Comparison of ENCODE assay signal across 16 cellular contexts in the genomic region with DNA sequence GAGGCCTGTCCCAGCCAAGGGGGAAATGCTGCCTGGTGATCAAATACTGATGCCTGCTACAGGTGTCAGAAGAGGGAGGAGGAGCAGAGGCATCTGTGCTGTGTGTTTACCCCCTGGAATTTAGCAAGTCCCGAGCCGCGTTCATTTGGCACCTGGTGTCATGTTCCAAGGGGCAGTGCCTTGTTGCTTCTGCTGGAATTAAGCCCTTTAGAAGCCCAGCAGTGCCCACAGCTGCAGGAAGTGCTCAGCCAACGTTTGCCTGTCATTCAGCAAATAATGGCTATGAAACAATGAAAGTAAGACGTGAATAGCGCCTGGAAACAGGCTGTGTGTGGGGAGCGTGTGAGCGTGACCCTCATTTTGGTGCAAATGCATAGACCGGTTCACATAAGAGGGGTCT. TPM values are rescaled to one million over a fixed set of nuclear protein-coding genes. Genes with fewer than 3 reads are reported as not detected.
A peak's percentile ranks its signal among the peaks of the same experiment; 100 is the strongest.
DNase-seq lines count a peak whose midpoint lies in the region; ATAC-seq and TF ChIP-seq lines count a peak whose summit lies in the region.
"Had no signal": no experiment of that assay in that cellular context is flagged by ENCODE, and none has a peak within 500 bp of the region (broad histone marks: within the 10 kb centered on the region; RNA-seq: fewer than 3 reads in every experiment).

No MANE protein-coding gene starts in this region.

- TF ChIP-seq POLR2A in erythroblast (IDR thresholded peaks at IDR 0.05; ENCODE audit: low read length) = no peak

- no peaks in the 10 kb centered on the region for H3K9me3 Mint-ChIP-seq in activated T-cell treated with anti-CD3 and anti-CD28 coated beads, Interleukin-2, amount 50 U/mL, for 72 hours
- H3K9me3 Mint-ChIP-seq: memory B cell, type B pancreatic cell had no signal

- no peak for ATAC-seq in activated T-cell treated with anti-CD3 and anti-CD28 coated beads, Interleukin-2, amount 50 U/mL, for 72 hours (replicated peaks in 1 of 2)
- ATAC-seq: pancreas had no signal

- H3K4me1 Mint-ChIP-seq in activated T-cell treated with anti-CD3 and anti-CD28 coated beads, Interleukin-2, amount 50 U/mL, for 72 hours (ENCODE audit: low read depth) = peaks cover 34% of the 10 kb centered on the region
- H3K4me1 Mint-ChIP-seq: memory B cell had no signal

- no peak overlapping the region for H3K4me3 Mint-ChIP-seq in activated T-cell treated with anti-CD3 and anti-CD28 coated beads, Interleukin-2, amount 50 U/mL, for 72 hours
- H3K4me3 Mint-ChIP-seq: memory B cell, type B pancreatic cell had no signal

- no peaks in the 10 kb centered on the region for H3K27me3 ChIP-seq in layer of hippocampus (ENCODE audit: control insufficient read depth, insufficient read depth, low read length)
- H3K27me3 ChIP-seq: pancreas had no signal

- H3K36me3 Mint-ChIP-seq in activated T-cell treated with anti-CD3 and anti-CD28 coated beads, Interleukin-2, amount 50 U/mL, for 72 hours (ENCODE audit: insufficient read depth in 2 of 2) = no peaks in the 10 kb centered on the region
- H3K36me3 Mint-ChIP-seq: memory B cell, type B pancreatic cell had no signal

- H3K27me3 Mint-ChIP-seq in activated T-cell treated with anti-CD3 and anti-CD28 coated beads, Interleukin-2, amount 50 U/mL, for 72 hours (ENCODE audit: low read depth) = peaks cover 12% of the 10 kb centered on the region

- H3K27ac Mint-ChIP-seq in activated T-cell treated with anti-CD3 and anti-CD28 coated beads, Interleukin-2, amount 50 U/mL, for 72 hours = no peak overlapping the region
- H3K27ac Mint-ChIP-seq: memory B cell, type B pancreatic cell had no signal

- intact Hi-C loops in cardiac septum (cut with DNase I) = no loop called here

- H3K27ac ChIP-seq in layer of hippocampus (ENCODE audit: low read depth, low read length) (peak overlapping the region; percentile 57), temporal lobe (ENCODE audit: low read depth, low read length) (peak overlapping the region; percentile 17)
- H3K27ac ChIP-seq: adrenal gland, pancreas had no signal

- DNase-seq in SHP77 (lab: John Stamatoyannopoulos, UW) = peak; percentile 40 to 68
- DNase-seq in SHP77 treated with DMSO at 0.1 percent for 48 hours (lab: John Stamatoyannopoulos, UW) = no peak
- DNase-seq in NCI-H774 (lab: John Stamatoyannopoulos, UW) = peak; percentile 53
- DNase-seq in cardiac septum (ENCODE audit: low spot score) = no peak
- no peak for DNase-seq in activated T-cell treated with anti-CD3 and anti-CD28 coated beads, Interleukin-2, amount 50 U/mL, for 72 hours
- no peak for DNase-seq in erythroblast (lab: John Stamatoyannopoulos, UW)
- DNase-seq: activated T-cell treated with anti-CD3 and anti-CD28 coated beads for 4 hours; adrenal gland; NCI-H1436; pancreas; stimulated activated CD8-positive, alpha-beta memory T cell treated with anti-CD3 and anti-CD28 coated beads, Interleukin-4, amount 100 ng/mL, for 48 hours had no signal

RNA-seq across cellular contexts. Expression of gene ATP2C2, which starts 5.9 kb away (rescaled TPM):
- total RNA-seq in temporal lobe (6.9 TPM), cardiac septum (not detected)
- total RNA-seq in activated T-cell treated with anti-CD3 and anti-CD28 coated beads, Interleukin-2, amount 50 U/mL, for 72 hours = under 1 TPM in 1 of 2 donors, not detected in 1; 0.07 TPM
- total RNA-seq: dermis microvascular lymphatic vessel endothelial cell had no signal

Comparison
In these comparisons a context has a peak if more than half of its experiments do, and no peak if none do; other contexts are left out.
1. DNase-seq: peak in SHP77 (2 of 2) and NCI-H774 (single experiment); none in SHP77 treated with DMSO at 0.1 percent for 48 hours (single experiment), cardiac septum (single experiment), activated T-cell treated with anti-CD3 and anti-CD28 coated beads, Interleukin-2, amount 50 U/mL, for 72 hours (0 of 2) and erythroblast (0 of 2).